Comparison of ENCODE assay signal across 17 cellular contexts in the genomic region with DNA sequence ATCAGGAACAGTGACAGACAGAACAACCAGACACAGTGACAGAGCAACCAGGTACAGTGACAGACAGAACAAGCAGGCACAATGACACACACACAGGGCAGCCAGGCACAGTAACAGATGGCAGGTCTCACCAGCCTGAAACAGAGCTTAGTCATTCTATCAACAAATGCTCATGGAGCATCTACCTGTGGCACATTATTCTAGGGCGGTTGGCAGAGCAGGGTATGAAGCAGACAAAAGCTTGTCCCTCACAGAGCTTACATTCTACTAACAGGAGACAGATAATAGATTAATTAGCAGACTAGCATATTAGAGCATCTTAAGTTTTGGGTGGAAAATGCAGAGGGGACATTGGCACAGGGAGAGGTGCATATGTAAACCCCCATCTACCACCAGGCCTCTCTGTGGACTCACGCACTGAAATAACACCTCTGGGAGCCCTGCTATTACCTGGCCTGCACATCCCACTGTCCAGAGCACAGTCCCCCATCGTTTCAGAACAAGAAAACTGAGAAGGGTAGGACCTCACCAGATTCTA.
"Had no signal": no experiment of that assay in that cellular context is flagged by ENCODE, and none has a peak within 500 bp of the region (broad histone marks: within the 10 kb centered on the region; RNA-seq: fewer than 3 reads in every experiment).

No MANE protein-coding gene starts in this region.

- H3K27me3 ChIP-seq: body of pancreas, uterus had no signal

- DNase-seq: activated CD4-positive, alpha-beta memory T cell treated with anti-CD3 and anti-CD28 coated beads, Interleukin-2, amount 10 ng/mL, durations not matched to agents 7 days and 5 days; activated CD4-positive, alpha-beta T cell treated with anti-CD3 and anti-CD28 coated beads for 36 hours; activated CD8-positive, alpha-beta memory T cell treated with anti-CD3 and anti-CD28 coated beads, Interleukin-2, amount 50 U/mL, for 4 hours; activated naive CD4-positive, alpha-beta T cell treated with anti-CD3 and anti-CD28 coated beads, Interleukin-2, amount 50 U/mL, for 16 hours; amniotic stem cell; dermis blood vessel endothelial cell; esophagus squamous epithelium; foreskin fibroblast; left ventricle myocardium inferior; mesenchymal stem cell; nephron progenitor cell; stimulated activated CD4-positive, alpha-beta T cell treated with anti-CD3 and anti-CD28 coated beads, Interleukin-4, amount 100 ng/mL, for 1 hour; stimulated activated CD8-positive, alpha-beta memory T cell treated with anti-CD3 and anti-CD28 coated beads, Interleukin-4, amount 100 ng/mL, for 48 hours; T-helper 1 cell; uterus; WERI-Rb-1 had no signal

- H3K9me3 ChIP-seq: uterus had no signal

- ATAC-seq: activated CD4-positive, alpha-beta T cell treated with anti-CD3 and anti-CD28 coated beads for 36 hours; body of pancreas had no signal

- H3K27ac ChIP-seq: body of pancreas, esophagus squamous epithelium, left ventricle myocardium inferior, uterus, WERI-Rb-1 had no signal

- H3K4me1 ChIP-seq: body of pancreas, esophagus squamous epithelium, left ventricle myocardium inferior, uterus had no signal

- H3K36me3 ChIP-seq: esophagus squamous epithelium, left ventricle myocardium inferior, uterus, WERI-Rb-1 had no signal

- H3K4me3 ChIP-seq: body of pancreas, esophagus squamous epithelium, left ventricle myocardium inferior, uterus had no signal
